In the genomic region with DNA sequence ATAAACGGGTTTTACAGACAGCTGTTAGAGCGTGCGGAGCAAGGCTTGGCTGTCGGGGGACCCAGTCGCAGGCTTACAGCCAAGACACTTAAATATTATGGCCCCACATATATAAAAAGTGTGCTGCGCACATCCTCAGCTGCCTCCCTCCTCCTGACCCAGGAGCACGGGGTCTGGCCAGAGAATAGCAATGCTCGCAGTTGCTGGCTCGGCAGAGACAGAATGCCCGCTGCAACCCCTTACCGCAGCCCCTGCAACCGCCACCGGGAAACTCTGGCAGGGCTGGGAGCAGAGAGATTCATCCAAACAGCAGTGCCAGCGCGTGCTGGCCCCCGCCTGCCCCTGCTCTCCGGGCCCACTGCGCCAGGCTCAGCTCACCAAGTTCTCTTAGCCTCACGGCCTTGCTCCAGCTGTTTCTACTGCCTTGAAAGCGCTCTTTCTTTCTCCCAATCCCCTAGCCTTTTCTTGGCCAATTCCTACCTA, we compare ENCODE assay signal across 18 cellular contexts. TPM values are rescaled to one million over a fixed set of nuclear protein-coding genes. Genes with fewer than 3 reads are reported as not detected.
DNase-seq lines count a peak whose midpoint lies in the region; ATAC-seq and TF ChIP-seq lines count a peak whose summit lies in the region.
"Had no signal": no experiment of that assay in that cellular context is flagged by ENCODE, and none has a peak within 500 bp of the region (broad histone marks: within the 10 kb centered on the region; RNA-seq: fewer than 3 reads in every experiment).

No MANE protein-coding gene starts in this region.

- CTCF ChIA-PET in RWPE1 (lab: Yijun Ruan, JAX): interaction anchor here (0.6 to 2.2 kb wide), 5 partner anchors 100 to 480 kb away, joined by 3 to 12 read pairs (median 4); no protein-coding TSS in a partner anchor

- intact Hi-C loops in natural killer cell (cut with micrococcal nuclease): no loop called here

- peaks cover 2% of the 10 kb centered on the region; the same call in 2 of the 3 replicates for H3K4me1 Mint-ChIP-seq in GM23338
- H3K4me1 Mint-ChIP-seq in progenitor cell of endocrine pancreas (ENCODE audit: low read depth): peaks cover 2% of the 10 kb centered on the region
- H3K4me1 Mint-ChIP-seq in natural killer cell: peaks cover 0 to 6% of the 10 kb centered on the region in 2 donors
- H3K4me1 Mint-ChIP-seq: memory B cell had no signal

- no peaks in the 10 kb centered on the region for H3K36me3 ChIP-seq in GM23338 (ENCODE audit: insufficient read depth)
- H3K36me3 ChIP-seq: prostate gland had no signal

- peak; percentile 75 for ATAC-seq in GM23338
- no peak for ATAC-seq in natural killer cell
- ATAC-seq: activated CD4-positive, alpha-beta T cell treated with anti-CD3 and anti-CD28 coated beads for 36 hours had no signal

- H3K4me3 ChIP-seq in GM23338: no peak overlapping the region
- H3K4me3 ChIP-seq: prostate gland had no signal

- TF ChIP-seq CTCF in GM23338 (conservative IDR thresholded peaks at IDR 0.05; ENCODE audit: low read depth in 2 of 2) (no peak), progenitor cell of endocrine pancreas (IDR thresholded peaks at IDR 0.05; ENCODE audit: unreplicated experiment) (no peak), RWPE1 (conservative IDR thresholded peaks at IDR 0.05; ENCODE audit: low read depth) (no peak), natural killer cell (IDR thresholded peaks at IDR 0.05) (no peak)

- H3K4me3 Mint-ChIP-seq in GM23338 (no peak overlapping the region), progenitor cell of endocrine pancreas (ENCODE audit: low read depth) (no peak overlapping the region), natural killer cell (no peak overlapping the region)
- H3K4me3 Mint-ChIP-seq: activated CD4-positive, alpha-beta T cell treated with anti-CD3 and anti-CD28 coated beads for 36 hours; activated naive CD8-positive, alpha-beta T cell treated with anti-CD3 and anti-CD28 coated beads, Interleukin-2, amount 10 ng/mL, durations not matched to agents 7 days and 5 days; activated T-cell treated with anti-CD3 and anti-CD28 coated beads, Interleukin-2, amount 50 U/mL, for 24 hours; memory B cell had no signal

- no peaks in the 10 kb centered on the region for H4K20me1 ChIP-seq in GM23338 (replicated peaks; ENCODE audit: insufficient read depth)

- no peaks in the 10 kb centered on the region for H3K27me3 ChIP-seq in GM23338 (ENCODE audit: insufficient read depth)

- H3K27ac ChIP-seq in GM23338 (ENCODE audit: low read depth) (no peak overlapping the region), RWPE1 (no peak overlapping the region)
- H3K27ac ChIP-seq: prostate gland had no signal

- H3F3A ChIP-seq in GM23338 (replicated peaks; ENCODE audit: low read depth): no peaks in the 10 kb centered on the region

- POLR2A ChIA-PET in RWPE1 (lab: Yijun Ruan, JAX; ENCODE audit: low non-redundant PET): no interaction called here

- H3K4me1 ChIP-seq in GM23338 (ENCODE audit: insufficient read depth): no peaks in the 10 kb centered on the region
- H3K4me1 ChIP-seq: prostate gland had no signal

- H3K27ac Mint-ChIP-seq in GM23338: no peak overlapping the region
- H3K27ac Mint-ChIP-seq in progenitor cell of endocrine pancreas: peak overlapping the region; percentile 25
- no peak overlapping the region for H3K27ac Mint-ChIP-seq in natural killer cell
- H3K27ac Mint-ChIP-seq: activated CD4-positive, alpha-beta T cell treated with anti-CD3 and anti-CD28 coated beads for 36 hours; activated naive CD8-positive, alpha-beta T cell treated with anti-CD3 and anti-CD28 coated beads, Interleukin-2, amount 10 ng/mL, durations not matched to agents 7 days and 5 days; activated T-cell treated with anti-CD3 and anti-CD28 coated beads, Interleukin-2, amount 50 U/mL, for 24 hours; memory B cell had no signal

- H3K36me3 Mint-ChIP-seq in GM23338 (ENCODE audit: low read depth) (no peaks in the 10 kb centered on the region), progenitor cell of endocrine pancreas (ENCODE audit: insufficient read depth) (no peaks in the 10 kb centered on the region), natural killer cell (no peaks in the 10 kb centered on the region)
- H3K36me3 Mint-ChIP-seq: activated naive CD8-positive, alpha-beta T cell treated with anti-CD3 and anti-CD28 coated beads, Interleukin-2, amount 10 ng/mL, durations not matched to agents 7 days and 5 days; memory B cell had no signal

- H2AFZ ChIP-seq in GM23338: peak overlapping the region; percentile 84; the same call in 1 of the 2 replicates

- H3K9me3 Mint-ChIP-seq in GM23338 (no peaks in the 10 kb centered on the region), progenitor cell of endocrine pancreas (ENCODE audit: low read depth) (no peaks in the 10 kb centered on the region), natural killer cell (no peaks in the 10 kb centered on the region)
- H3K9me3 Mint-ChIP-seq: activated naive CD8-positive, alpha-beta T cell treated with anti-CD3 and anti-CD28 coated beads, Interleukin-2, amount 10 ng/mL, durations not matched to agents 7 days and 5 days; activated T-cell treated with anti-CD3 and anti-CD28 coated beads, Interleukin-2, amount 50 U/mL, for 24 hours; memory B cell had no signal

- H3K27me3 Mint-ChIP-seq in GM23338 (ENCODE audit: insufficient read depth, low read depth, poor library complexity): peaks cover 4% of the 10 kb centered on the region
- H3K27me3 Mint-ChIP-seq in progenitor cell of endocrine pancreas: peaks cover 17% of the 10 kb centered on the region
- peaks cover 0 to 8% of the 10 kb centered on the region in 2 donors for H3K27me3 Mint-ChIP-seq in natural killer cell (ENCODE audit: low read depth in 2 of 2)

- H3K4me2 ChIP-seq in GM23338: no peak overlapping the region

- no peaks in the 10 kb centered on the region for H3K79me2 ChIP-seq in GM23338 (replicated peaks; ENCODE audit: insufficient read depth)

- DNase-seq in GM23338 (ENCODE audit: low spot score) (peak; percentile 43), amygdala (lab: John Stamatoyannopoulos, UW) (peak in 54 of 56 donors; percentile 19 to 89 (median 58)), left kidney (ENCODE audit: low read depth, low spot score) (peak; percentile 77), progenitor cell of endocrine pancreas (ENCODE audit: low spot score, unreplicated experiment) (no peak), RWPE1 (ENCODE audit: low spot score) (no peak), natural killer cell (no peak), NCI-H446 treated with DMSO at 0.1 percent for 48 hours (lab: John Stamatoyannopoulos, UW) (no peak)
- no peak for DNase-seq in stimulated activated CD4-positive, alpha-beta T cell treated with anti-CD3 and anti-CD28 coated beads, Interleukin-2, amount 100 ng/mL, for 24 hours
- DNase-seq: activated CD4-positive, alpha-beta T cell treated with anti-CD3 and anti-CD28 coated beads for 36 hours; activated naive CD8-positive, alpha-beta T cell treated with anti-CD3 and anti-CD28 coated beads, Interleukin-2, amount 10 ng/mL, durations not matched to agents 7 days and 5 days; activated T-cell treated with anti-CD3 and anti-CD28 coated beads, Interleukin-2, amount 50 U/mL, for 24 hours; Calu3; NCI-H1436; NCI-H446; SIG-M5; stimulated activated CD4-positive, alpha-beta T cell treated with anti-CD3 and anti-CD28 coated beads, Interleukin-15, amount 100 ng/mL, for 24 hours had no signal

- H3K9me2 ChIP-seq in GM23338 (ENCODE audit: insufficient read depth): no peaks in the 10 kb centered on the region

TF ChIP-seq in GM23338, 12 proteins besides CTCF, POLR2A, EP300 and RAD21 (continues in another document):
- TF ChIP-seq POLR2AphosphoS5 (IDR thresholded peaks at IDR 0.05; ENCODE audit: low read depth) (no peak), NANOG (IDR thresholded peaks at IDR 0.05; ENCODE audit: borderline replicate concordance) (no peak), STAT1 (IDR thresholded peaks at IDR 0.05; ENCODE audit: unreplicated experiment) (no peak), ZNF114 (CRISPR knock-in tag; IDR thresholded peaks at IDR 0.05) (no peak), CREB1 (CRISPR knock-in tag; IDR thresholded peaks at IDR 0.05; ENCODE audit: low read depth) (no peak)
- TF ChIP-seq, protein P1, sequence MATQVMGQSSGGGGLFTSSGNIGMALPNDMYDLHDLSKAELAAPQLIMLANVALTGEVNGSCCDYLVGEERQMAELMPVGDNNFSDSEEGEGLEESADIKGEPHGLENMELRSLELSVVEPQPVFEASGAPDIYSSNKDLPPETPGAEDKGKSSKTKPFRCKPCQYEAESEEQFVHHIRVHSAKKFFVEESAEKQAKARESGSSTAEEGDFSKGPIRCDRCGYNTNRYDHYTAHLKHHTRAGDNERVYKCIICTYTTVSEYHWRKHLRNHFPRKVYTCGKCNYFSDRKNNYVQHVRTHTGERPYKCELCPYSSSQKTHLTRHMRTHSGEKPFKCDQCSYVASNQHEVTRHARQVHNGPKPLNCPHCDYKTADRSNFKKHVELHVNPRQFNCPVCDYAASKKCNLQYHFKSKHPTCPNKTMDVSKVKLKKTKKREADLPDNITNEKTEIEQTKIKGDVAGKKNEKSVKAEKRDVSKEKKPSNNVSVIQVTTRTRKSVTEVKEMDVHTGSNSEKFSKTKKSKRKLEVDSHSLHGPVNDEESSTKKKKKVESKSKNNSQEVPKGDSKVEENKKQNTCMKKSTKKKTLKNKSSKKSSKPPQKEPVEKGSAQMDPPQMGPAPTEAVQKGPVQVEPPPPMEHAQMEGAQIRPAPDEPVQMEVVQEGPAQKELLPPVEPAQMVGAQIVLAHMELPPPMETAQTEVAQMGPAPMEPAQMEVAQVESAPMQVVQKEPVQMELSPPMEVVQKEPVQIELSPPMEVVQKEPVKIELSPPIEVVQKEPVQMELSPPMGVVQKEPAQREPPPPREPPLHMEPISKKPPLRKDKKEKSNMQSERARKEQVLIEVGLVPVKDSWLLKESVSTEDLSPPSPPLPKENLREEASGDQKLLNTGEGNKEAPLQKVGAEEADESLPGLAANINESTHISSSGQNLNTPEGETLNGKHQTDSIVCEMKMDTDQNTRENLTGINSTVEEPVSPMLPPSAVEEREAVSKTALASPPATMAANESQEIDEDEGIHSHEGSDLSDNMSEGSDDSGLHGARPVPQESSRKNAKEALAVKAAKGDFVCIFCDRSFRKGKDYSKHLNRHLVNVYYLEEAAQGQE (IDR thresholded peaks at IDR 0.05; ENCODE audit: unreplicated experiment): no peak
- TF ChIP-seq, protein P2, sequence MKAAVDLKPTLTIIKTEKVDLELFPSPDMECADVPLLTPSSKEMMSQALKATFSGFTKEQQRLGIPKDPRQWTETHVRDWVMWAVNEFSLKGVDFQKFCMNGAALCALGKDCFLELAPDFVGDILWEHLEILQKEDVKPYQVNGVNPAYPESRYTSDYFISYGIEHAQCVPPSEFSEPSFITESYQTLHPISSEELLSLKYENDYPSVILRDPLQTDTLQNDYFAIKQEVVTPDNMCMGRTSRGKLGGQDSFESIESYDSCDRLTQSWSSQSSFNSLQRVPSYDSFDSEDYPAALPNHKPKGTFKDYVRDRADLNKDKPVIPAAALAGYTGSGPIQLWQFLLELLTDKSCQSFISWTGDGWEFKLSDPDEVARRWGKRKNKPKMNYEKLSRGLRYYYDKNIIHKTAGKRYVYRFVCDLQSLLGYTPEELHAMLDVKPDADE (IDR thresholded peaks at IDR 0.05): no peak

RNA-seq across cellular contexts. Expression of a gene that starts 28.3 kb away (rescaled TPM):
- 4.0 and 6.6 TPM in 2 replicates for total RNA-seq in GM23338 (2014; rRNA removed; shearing (Covaris generic))
- polyA plus RNA-seq in GM23338 (2016; fragmentation: Nextera tagmentation; extraction: Ambion mirVana): 1.3 and 1.9 TPM in 2 replicates
- total RNA-seq in progenitor cell of endocrine pancreas (34.6 and 34.8 TPM in 2 replicates), natural killer cell (10 to 100 TPM in 1 of 3 donors, 1 to 10 TPM in 2; 2.0 to 13.0 (median 7.8) TPM)

Comparison
In these comparisons a context has a peak if more than half of its experiments do, and no peak if none do; other contexts are left out.
1. DNase-seq: peak in GM23338 (single experiment), amygdala (54 of 56) and left kidney (single experiment); none in progenitor cell of endocrine pancreas (single experiment), RWPE1 (single experiment), natural killer cell (single experiment), stimulated activated CD4-positive, alpha-beta T cell treated with anti-CD3 and anti-CD28 coated beads, Interleukin-2, amount 100 ng/mL, for 24 hours (0 of 2) and NCI-H446 treated with DMSO at 0.1 percent for 48 hours (single experiment).